Comparison of ENCODE assay signal across 18 cellular contexts in genomic region chr5:150146862-150147579, GRCh38. TPM values are rescaled to one million over a fixed set of nuclear protein-coding genes. Genes with fewer than 3 reads are reported as not detected.
DNase-seq lines count a peak whose midpoint lies in the region; ATAC-seq and TF ChIP-seq lines count a peak whose summit lies in the region.
"Had no signal": no experiment of that assay in that cellular context is flagged by ENCODE, and none has a peak within 500 bp of the region (broad histone marks: within the 10 kb centered on the region; RNA-seq: fewer than 3 reads in every experiment).

No MANE protein-coding gene starts in this region.

- no peaks in the 10 kb centered on the region for H3K27me3 ChIP-seq in Peyer's patch
- no peaks in the 10 kb centered on the region for H3K27me3 ChIP-seq in endodermal cell (ENCODE audit: control insufficient read depth, insufficient read depth, low read length, poor library complexity, severe bottlenecking)
- no peaks in the 10 kb centered on the region for H3K27me3 ChIP-seq in testis

- H3K36me3 Mint-ChIP-seq in endodermal cell (ENCODE audit: low read depth) (no peaks in the 10 kb centered on the region), nephron (ENCODE audit: low read depth) (peaks cover 16% of the 10 kb centered on the region)
- H3K36me3 Mint-ChIP-seq: CD8-positive, alpha-beta memory T cell had no signal

- no peaks in the 10 kb centered on the region for H3K9me3 Mint-ChIP-seq in endodermal cell
- H3K9me3 Mint-ChIP-seq in nephron = no peaks in the 10 kb centered on the region
- H3K9me3 Mint-ChIP-seq: activated naive CD8-positive, alpha-beta T cell treated with anti-CD3 and anti-CD28 coated beads, Interleukin-2, amount 50 U/mL, for 24 hours; CD8-positive, alpha-beta memory T cell had no signal

- H3K4me3 ChIP-seq in Peyer's patch = no peak overlapping the region
- no peak overlapping the region for H3K4me3 ChIP-seq in endodermal cell (ENCODE audit: low read length)
- H3K4me3 ChIP-seq in testis = no peak overlapping the region
- H3K4me3 ChIP-seq: SK-N-MC had no signal

- H3K9me3 ChIP-seq in Peyer's patch (no peaks in the 10 kb centered on the region), endodermal cell (ENCODE audit: control insufficient read depth, low read length) (no peaks in the 10 kb centered on the region), testis (no peaks in the 10 kb centered on the region)

- TF ChIP-seq POLR2A in Peyer's patch (IDR thresholded peaks at IDR 0.05) (no peak), testis (IDR thresholded peaks at IDR 0.05) (no peak)

- H3K4me1 ChIP-seq in Peyer's patch (peaks cover 0 to 42% (median 0%) of the 10 kb centered on the region in 4 donors), endodermal cell (ENCODE audit: control insufficient read depth, insufficient read depth, low read length) (peaks cover 13% of the 10 kb centered on the region), testis (peaks cover 36% of the 10 kb centered on the region)

- 90% methylated on average over 14 of the region's 14 CpGs; no CpG with 5 or more reads in 1 of the 2 experiments for WGBS in endodermal cell (ENCODE audit: insufficient coverage in 1 of 2, insufficient read length in 1 of 2), 2 experiments
- WGBS in testis, 2 donors = 70 to 82% methylated on average over 2 to 14 of the region's 14 CpGs

- DNase-seq in Peyer's patch = no peak
- no peak for DNase-seq in endodermal cell
- DNase-seq in testis = no peak
- DNase-seq in NCI-H2107 (lab: John Stamatoyannopoulos, UW) = no peak
- no peak for DNase-seq in NCI-H226
- DNase-seq: activated naive CD8-positive, alpha-beta T cell treated with anti-CD3 and anti-CD28 coated beads, Interleukin-2, amount 50 U/mL, for 24 hours; CD8-positive, alpha-beta memory T cell; GF-D8; NCI-H1436; NK-92 treated with Interleukin-12 subunit alpha and Interleukin-12 subunit beta, amount 100 ng/mL, for 24 hours; stimulated activated CD4-positive, alpha-beta T cell treated with anti-CD3 and anti-CD28 coated beads, Interleukin-4, amount 100 ng/mL, for 24 hours; stimulated activated naive CD4-positive, alpha-beta T cell; WERI-Rb-1 had no signal

- H3K27me3 Mint-ChIP-seq in endodermal cell (ENCODE audit: insufficient read depth) (peaks cover 12% of the 10 kb centered on the region), nephron (ENCODE audit: low read depth) (no peaks in the 10 kb centered on the region)
- H3K27me3 Mint-ChIP-seq: activated naive CD8-positive, alpha-beta T cell treated with anti-CD3 and anti-CD28 coated beads, Interleukin-2, amount 50 U/mL, for 24 hours had no signal

- TF ChIP-seq CTCF in Peyer's patch (IDR thresholded peaks at IDR 0.05) (no peak), endodermal cell (conservative IDR thresholded peaks at IDR 0.05) (no peak), nephron (IDR thresholded peaks at IDR 0.05; ENCODE audit: unreplicated experiment in 3 of 3) (no peak), testis (IDR thresholded peaks at IDR 0.05) (no peak)

- no peaks in the 10 kb centered on the region for H3K36me3 ChIP-seq in Peyer's patch
- no peaks in the 10 kb centered on the region for H3K36me3 ChIP-seq in endodermal cell (ENCODE audit: control insufficient read depth, insufficient read depth, low read length)
- H3K36me3 ChIP-seq in testis (ENCODE audit: low read depth, missing control alignments) = no peaks in the 10 kb centered on the region
- H3K36me3 ChIP-seq: WERI-Rb-1 had no signal

- intact Hi-C loops in testis (cut with DNase I; ENCODE audit: low total_unique reads) = no loop called here

- no peak for ATAC-seq in HG03135 (IDR thresholded peaks at IDR 0.05; ENCODE audit: unreplicated experiment)
- ATAC-seq: activated naive CD8-positive, alpha-beta T cell treated with anti-CD3 and anti-CD28 coated beads, Interleukin-2, amount 50 U/mL, for 24 hours had no signal

- H3K4me3 Mint-ChIP-seq in endodermal cell = no peak overlapping the region
- peak overlapping the region in 1 of 3 experiments; percentile 26 for H3K4me3 Mint-ChIP-seq in nephron
- H3K4me3 Mint-ChIP-seq: activated naive CD8-positive, alpha-beta T cell treated with anti-CD3 and anti-CD28 coated beads, Interleukin-2, amount 50 U/mL, for 24 hours; CD8-positive, alpha-beta memory T cell had no signal

- no peak overlapping the region for H3K9ac ChIP-seq in endodermal cell (ENCODE audit: extremely low read depth, low read length, poor library complexity, severe bottlenecking)

- H3K27ac Mint-ChIP-seq in endodermal cell (no peak overlapping the region), nephron (peak overlapping the region; percentile 95 to 97 (median 97))
- H3K27ac Mint-ChIP-seq: activated naive CD8-positive, alpha-beta T cell treated with anti-CD3 and anti-CD28 coated beads, Interleukin-2, amount 50 U/mL, for 24 hours; CD8-positive, alpha-beta memory T cell had no signal

- H3K27ac ChIP-seq in Peyer's patch = peak overlapping the region in 3 of 4 donors; percentile 16 to 48 (median 42)
- peak overlapping the region; percentile 24 for H3K27ac ChIP-seq in endodermal cell (ENCODE audit: low read depth, low read length)
- peak overlapping the region; percentile 33 to 86 for H3K27ac ChIP-seq in testis
- H3K27ac ChIP-seq: SK-N-MC, WERI-Rb-1 had no signal

- H3K4me1 Mint-ChIP-seq in endodermal cell = peaks cover 32% of the 10 kb centered on the region
- H3K4me1 Mint-ChIP-seq in nephron = peaks cover 66% of the 10 kb centered on the region
- H3K4me1 Mint-ChIP-seq: activated naive CD8-positive, alpha-beta T cell treated with anti-CD3 and anti-CD28 coated beads, Interleukin-2, amount 50 U/mL, for 24 hours; CD8-positive, alpha-beta memory T cell had no signal

RNA-seq across cellular contexts. Expression of gene PDGFRB, which starts 8.6 kb away (rescaled TPM):
- total RNA-seq in Peyer's patch (10 to 100 TPM; 17.5 to 87.5 (median 31.2) TPM), endodermal cell (1 to 10 TPM; 4.1 to 6.5 TPM), testis (10 to 100 TPM; 71.2 to 87.0 TPM)
- 18.6 TPM for polyA plus RNA-seq in endodermal cell (2013, experiment 1 of 2)
- 22.1 TPM for polyA plus RNA-seq in endodermal cell (2013, experiment 2 of 2)
- polyA plus RNA-seq in testis (ENCODE audit: insufficient read depth, low read depth, low replicate concordance) = 61.6 TPM

RNA-seq across cellular contexts. Expression of gene CDX1, which starts 19.6 kb away (rescaled TPM):
- total RNA-seq in Peyer's patch = 100 to 1,000 TPM; 177 to 429 (median 370) TPM
- total RNA-seq in endodermal cell = not detected
- 0.28 TPM for polyA plus RNA-seq in endodermal cell (2013, experiment 1 of 2)
- 0.33 TPM for polyA plus RNA-seq in endodermal cell (2013, experiment 2 of 2)
- 1 to 10 TPM; 3.4 to 5.2 TPM for total RNA-seq in testis
- polyA plus RNA-seq in testis (ENCODE audit: insufficient read depth, low read depth, low replicate concordance) = 3.4 TPM
- total RNA-seq: CD8-positive, alpha-beta memory T cell; frontal cortex; liver had no signal
- polyA plus RNA-seq: CD8-positive, alpha-beta memory T cell; liver had no signal

RNA-seq across cellular contexts. Expression of gene SLC6A7, which starts 42.8 kb away (rescaled TPM):
- total RNA-seq in Peyer's patch (10 to 100 TPM; 12.3 to 41.6 (median 19.9) TPM), endodermal cell (not detected), testis (under 1 TPM in 1 of 2 donors, not detected in 1; 0.12 TPM)
- polyA plus RNA-seq in endodermal cell (2013, experiment 1 of 2) = not detected
- polyA plus RNA-seq in endodermal cell (2013, experiment 2 of 2) = 0.08 TPM
- not detected for polyA plus RNA-seq in testis (ENCODE audit: insufficient read depth, low read depth, low replicate concordance)
- total RNA-seq: CD8-positive, alpha-beta memory T cell; liver had no signal
- polyA plus RNA-seq: CD8-positive, alpha-beta memory T cell; liver had no signal

Comparison
In these comparisons a context has a peak if more than half of its experiments do, and no peak if none do; other contexts are left out.
1. RNA of gene CDX1, which starts 19.6 kb away (total RNA-seq): 177 to 429 TPM in Peyer's patch; 3.4 to 5.2 TPM in testis and not detected in endodermal cell; every median in the first group is over 10 times any median in the second.
2. RNA of gene SLC6A7, which starts 42.8 kb away (total RNA-seq): 12.3 to 41.6 TPM in Peyer's patch; 0.12 TPM in testis and not detected in endodermal cell; every median in the first group is over 10 times any median in the second.
3. Peak in every context shown above with its lines, with median percentiles within 50 percentile points of each other: H3K27ac ChIP-seq.